In genomic region chr16:1492923-1493745, GRCh38 we compare ENCODE assay signal across 8 cellular contexts. TPM values are rescaled to one million over a fixed set of nuclear protein-coding genes. Genes with fewer than 3 reads are reported as not detected.
DNase-seq lines count a peak whose midpoint lies in the region; TF ChIP-seq lines count a peak whose summit lies in the region.

TELO2 (plus strand) TSS chr16:1493360; CDS start chr16:1494282, 922 bp downstream.

- H3K4me3 Mint-ChIP-seq in CD8-positive, alpha-beta memory T cell = peak within 1 kb of the TSS; percentile 86 to 97 (median 92)

- no peaks in the 10 kb centered on the region for H3K9me3 Mint-ChIP-seq in CD8-positive, alpha-beta memory T cell

- peaks cover 15% of the 10 kb centered on the region for H3K4me1 ChIP-seq in CD8-positive, alpha-beta memory T cell (ENCODE audit: insufficient read depth, low read length)
- peaks cover 15% of the 10 kb centered on the region for H3K4me1 ChIP-seq in neuron (ENCODE audit: insufficient read depth, low read length)
- peaks cover 24% of the 10 kb centered on the region for H3K4me1 ChIP-seq in stomach smooth muscle (ENCODE audit: control insufficient read depth, insufficient read depth, low read length)

- peaks cover 9 to 17% (median 10%) of the 10 kb centered on the region in 3 donors for H3K4me1 Mint-ChIP-seq in CD8-positive, alpha-beta memory T cell

- no peaks in the 10 kb centered on the region for H3K27me3 ChIP-seq in CD8-positive, alpha-beta memory T cell (ENCODE audit: insufficient read depth, low read length, poor library complexity, severe bottlenecking)
- no peaks in the 10 kb centered on the region for H3K27me3 ChIP-seq in neuron (ENCODE audit: insufficient read depth, low read length)
- no peaks in the 10 kb centered on the region for H3K27me3 ChIP-seq in stomach smooth muscle (ENCODE audit: control insufficient read depth in 1 of 2, insufficient read depth in 2 of 2, low read length in 2 of 2)

- TF ChIP-seq CTCF in GM20000 (IDR thresholded peaks at IDR 0.05; ENCODE audit: extremely low read depth, missing control alignments) = no peak

- peak within 1 kb of the TSS; percentile 74 to 77 for H3K9ac ChIP-seq in stomach smooth muscle (ENCODE audit: low read length in 2 of 2)

- peak within 1 kb of the TSS; percentile 40 for H2AFZ ChIP-seq in neuron (ENCODE audit: low read depth, low read length)

- no peaks in the 10 kb centered on the region for H3K27me3 Mint-ChIP-seq in CD8-positive, alpha-beta memory T cell

- in situ Hi-C loops in KBM-7 (cut with MboI; ENCODE audit: low pct_unique_long_range_greater_than_20kb, low sequenced_read_pairs) = no loop called here

- peak; percentile 85 to 90 (median 88) for DNase-seq in CD8-positive, alpha-beta memory T cell
- DNase-seq in GM20000 (ENCODE audit: low spot score) = peak; percentile 100
- peak; percentile 82 for DNase-seq in KBM-7
- peak; percentile 76 for DNase-seq in SK-N-DZ (ENCODE audit: low spot score)
- peak; percentile 84 for DNase-seq in activated naive CD4-positive, alpha-beta T cell treated with Interleukin-2 at 50 U/mL for 16 hours
- peak; percentile 68 for DNase-seq in foreskin melanocyte

- H3K4me3 ChIP-seq in CD8-positive, alpha-beta memory T cell (ENCODE audit: low read length) = peak within 1 kb of the TSS; percentile 61
- H3K4me3 ChIP-seq in neuron (ENCODE audit: low read length) (peak within 1 kb of the TSS; percentile 54), stomach smooth muscle (ENCODE audit: low read length in 2 of 2) (peak within 1 kb of the TSS; percentile 73 to 84)

- CTCF ChIA-PET in CD8-positive, alpha-beta memory T cell (lab: Charles Lee) = interaction anchor here (1.3 kb wide), 2 partner anchors 40 to 213 kb away, joined by 3 to 5 read pairs; partner anchors contain the start of genes MAPK8IP3 and TMEM204

- no peaks in the 10 kb centered on the region for H3K9me3 ChIP-seq in CD8-positive, alpha-beta memory T cell (ENCODE audit: low read length)
- H3K9me3 ChIP-seq in neuron (ENCODE audit: low read length) (no peaks in the 10 kb centered on the region), stomach smooth muscle (ENCODE audit: control insufficient read depth in 2 of 2, low read length in 2 of 2) (no peaks in the 10 kb centered on the region)

- peaks cover 0 to 24% (median 0%) of the 10 kb centered on the region in 3 donors for H3K36me3 Mint-ChIP-seq in CD8-positive, alpha-beta memory T cell

- POLR2A ChIA-PET in CD8-positive, alpha-beta memory T cell (lab: Charles Lee) = interaction anchor here (1.1 to 2.1 kb wide), 4 partner anchors 40 to 213 kb away, joined by 3 to 6 read pairs (median 4); partner anchors contain the start of genes MAPK8IP3, TMEM204 and UQCC4

- peak within 1 kb of the TSS; percentile 91 to 99 (median 98) for H3K27ac Mint-ChIP-seq in CD8-positive, alpha-beta memory T cell

- peak within 1 kb of the TSS; percentile 83 for H3K27ac ChIP-seq in CD8-positive, alpha-beta memory T cell (ENCODE audit: low read depth, low read length)
- peak within 1 kb of the TSS; percentile 66 for H3K27ac ChIP-seq in stomach smooth muscle (ENCODE audit: low read length)

- no peaks in the 10 kb centered on the region for H3K36me3 ChIP-seq in CD8-positive, alpha-beta memory T cell (ENCODE audit: insufficient read depth, low read length)
- peaks cover 28% of the 10 kb centered on the region for H3K36me3 ChIP-seq in neuron (ENCODE audit: insufficient read depth, low read length)
- peaks cover 3 to 18% of the 10 kb centered on the region in 2 donors for H3K36me3 ChIP-seq in stomach smooth muscle (ENCODE audit: control insufficient read depth in 2 of 2, insufficient read depth in 2 of 2, low read length in 2 of 2)

RNA-seq across cellular contexts. Expression of gene TELO2, which starts in this region (rescaled TPM):
- total RNA-seq in CD8-positive, alpha-beta memory T cell = 10 to 100 TPM; 84.7 to 84.9 TPM
- polyA plus RNA-seq in CD8-positive, alpha-beta memory T cell = 14.0 TPM
- 35.5 and 36.4 TPM in 2 replicates for polyA plus RNA-seq in SK-N-DZ (2014; cell fraction: cytosol; rRNA removed)
- polyA plus RNA-seq in SK-N-DZ (2014; cell fraction: nucleus; rRNA removed) = 165 and 184 TPM in 2 replicates

Comparison
In these comparisons a context has a peak if more than half of its experiments do, and no peak if none do; other contexts are left out.
1. Peak in every context shown above with its lines: DNase-seq, H3K4me3 ChIP-seq and H3K27ac ChIP-seq.